Comparison of ENCODE assay signal across 13 cellular contexts in the genomic region with DNA sequence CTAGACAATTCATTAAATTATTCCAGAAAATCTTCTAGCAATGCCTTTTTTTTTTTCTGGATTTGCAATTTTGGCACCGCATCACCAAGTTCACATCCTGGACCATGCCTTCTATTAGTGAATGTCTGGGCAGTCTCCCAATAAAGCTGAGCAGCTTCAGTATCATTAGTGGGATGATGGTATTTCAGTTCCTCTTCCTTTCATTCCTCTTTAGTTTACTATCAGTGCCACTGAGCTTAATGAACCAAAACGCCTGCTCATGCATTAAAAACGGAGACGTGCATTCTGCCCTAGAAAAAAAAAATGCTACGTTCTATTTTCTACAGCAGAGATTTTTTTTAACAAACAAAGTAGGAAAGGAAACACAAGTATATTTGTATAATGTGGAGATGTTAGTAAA.
A peak's percentile ranks its signal among the peaks of the same experiment; 100 is the strongest.
DNase-seq lines count a peak whose midpoint lies in the region; ATAC-seq and TF ChIP-seq lines count a peak whose summit lies in the region.
"Had no signal": no experiment of that assay in that cellular context is flagged by ENCODE, and none has a peak within 500 bp of the region (broad histone marks: within the 10 kb centered on the region; RNA-seq: fewer than 3 reads in every experiment).

No MANE protein-coding gene starts in this region.

- no peak overlapping the region for H3K27ac ChIP-seq in mammary epithelial cell (ENCODE audit: insufficient read depth, low read depth, low read length)
- no peak overlapping the region for H3K27ac ChIP-seq in breast epithelium
- H3K27ac ChIP-seq: hepatocyte, parathyroid adenoma had no signal

- H3K36me3 ChIP-seq in mammary epithelial cell (ENCODE audit: insufficient read depth, low read length): no peaks in the 10 kb centered on the region
- H3K36me3 ChIP-seq in breast epithelium: no peaks in the 10 kb centered on the region

- dilution Hi-C loops in mammary epithelial cell (cut with HindIII; ENCODE audit: low sequenced_read_pairs): no loop called here

- CTCF ChIA-PET in mammary epithelial cell (lab: Charles Lee; ENCODE audit: low non-redundant PET): no interaction called here

- H3K4me1 ChIP-seq in mammary epithelial cell (ENCODE audit: insufficient read depth, low read length) (peaks cover 8% of the 10 kb centered on the region), breast epithelium (no peaks in the 10 kb centered on the region)
- H3K4me1 ChIP-seq: parathyroid adenoma had no signal

- no peak overlapping the region for H3K9ac ChIP-seq in mammary epithelial cell (ENCODE audit: insufficient read depth, low read length)
- H3K9ac ChIP-seq: parathyroid adenoma had no signal

- no peak overlapping the region for H3K4me3 ChIP-seq in mammary epithelial cell (replicated peaks in 1 of 3; ENCODE audit: insufficient read depth in 1 of 3, low read depth in 2 of 3, low read length in 3 of 3)
- H3K4me3 ChIP-seq in breast epithelium: no peak overlapping the region
- H3K4me3 ChIP-seq: hepatocyte had no signal

- no peaks in the 10 kb centered on the region for H4K20me1 ChIP-seq in mammary epithelial cell (ENCODE audit: insufficient read depth, low read length)

- peak; percentile 56 for ATAC-seq in HG03439 (IDR thresholded peaks at IDR 0.05; ENCODE audit: unreplicated experiment)

- 9% methylated on average over 5 of the region's 5 CpGs for WGBS in mammary epithelial cell (ENCODE audit: low coverage, missing lambda C conversion rate)

- BruUV-seq in mammary epithelial cell (replicated peaks; lab: Mats Ljungman, UMichigan): no TSS peak

- TF ChIP-seq CTCF in mammary epithelial cell (conservative IDR thresholded peaks at IDR 0.05 in 1 of 2, IDR thresholded peaks at IDR 0.05 in 1 of 2; ENCODE audit: extremely low read depth in 1 of 2, insufficient read depth in 1 of 2, low read depth in 1 of 2, low read length in 2 of 2): no peak
- TF ChIP-seq CTCF in breast epithelium (IDR thresholded peaks at IDR 0.05): no peak

- no peaks in the 10 kb centered on the region for H3K79me2 ChIP-seq in mammary epithelial cell (ENCODE audit: insufficient read depth, low read length)
- H3K79me2 ChIP-seq: hepatocyte, parathyroid adenoma had no signal

- no peaks in the 10 kb centered on the region for H3K27me3 ChIP-seq in mammary epithelial cell (ENCODE audit: insufficient read depth, low read length)
- H3K27me3 ChIP-seq in breast epithelium: no peaks in the 10 kb centered on the region
- H3K27me3 ChIP-seq: hepatocyte had no signal

- in situ Hi-C loops in mammary epithelial cell (cut with MboI; ENCODE audit: low sequenced_read_pairs in 2 of 2): no loop called here

- intact Hi-C loops in mammary epithelial cell (cut with micrococcal nuclease) (no loop called here), breast epithelium (cut with DNase I; ENCODE audit: low total_unique reads) (no loop called here)

- no peak for TF ChIP-seq POLR2A in breast epithelium (IDR thresholded peaks at IDR 0.05)

- no peak for DNase-seq in mammary epithelial cell
- no peak for DNase-seq in breast epithelium (ENCODE audit: low spot score in 2 of 2)
- DNase-seq in cerebellar cortex (ENCODE audit: low spot score): peak; percentile 50
- DNase-seq in superior temporal gyrus (ENCODE audit: extremely low spot score): peak; percentile 84
- DNase-seq in mucosa of gallbladder (ENCODE audit: low spot score): no peak
- no peak for DNase-seq in NCI-H2227 treated with DMSO at 0.1 percent for 48 hours (lab: John Stamatoyannopoulos, UW)
- no peak for DNase-seq in NCI-H2107 treated with DMSO at 0.1 percent for 48 hours (lab: John Stamatoyannopoulos, UW; ENCODE audit: unreplicated experiment)
- DNase-seq: activated naive CD8-positive, alpha-beta T cell treated with anti-CD3 and anti-CD28 coated beads, Interleukin-2, amount 10 ng/mL, durations not matched to agents 7 days and 5 days; KG1; stimulated activated naive CD4-positive, alpha-beta T cell treated with Interleukin-2 at 50 U/mL for 16 hours had no signal

- H3K4me2 ChIP-seq in mammary epithelial cell (ENCODE audit: insufficient read depth, low read depth, low read length): no peak overlapping the region
- H3K4me2 ChIP-seq: hepatocyte had no signal

- H2AFZ ChIP-seq in mammary epithelial cell (ENCODE audit: low read depth, low read length): peak overlapping the region; percentile 44
- H2AFZ ChIP-seq: hepatocyte, parathyroid adenoma had no signal

- H3K9me3 ChIP-seq in mammary epithelial cell (replicated peaks; ENCODE audit: insufficient read depth, low read length) (no peaks in the 10 kb centered on the region), breast epithelium (no peaks in the 10 kb centered on the region)

Comparison
In these comparisons a context has a peak if more than half of its experiments do, and no peak if none do; other contexts are left out.
1. DNase-seq: peak in cerebellar cortex (single experiment) and superior temporal gyrus (single experiment); none in mammary epithelial cell (single experiment), breast epithelium (0 of 2), mucosa of gallbladder (single experiment), NCI-H2227 treated with DMSO at 0.1 percent for 48 hours (single experiment) and NCI-H2107 treated with DMSO at 0.1 percent for 48 hours (single experiment).